Comparison of ENCODE assay signal across 21 cellular contexts in the genomic region with DNA sequence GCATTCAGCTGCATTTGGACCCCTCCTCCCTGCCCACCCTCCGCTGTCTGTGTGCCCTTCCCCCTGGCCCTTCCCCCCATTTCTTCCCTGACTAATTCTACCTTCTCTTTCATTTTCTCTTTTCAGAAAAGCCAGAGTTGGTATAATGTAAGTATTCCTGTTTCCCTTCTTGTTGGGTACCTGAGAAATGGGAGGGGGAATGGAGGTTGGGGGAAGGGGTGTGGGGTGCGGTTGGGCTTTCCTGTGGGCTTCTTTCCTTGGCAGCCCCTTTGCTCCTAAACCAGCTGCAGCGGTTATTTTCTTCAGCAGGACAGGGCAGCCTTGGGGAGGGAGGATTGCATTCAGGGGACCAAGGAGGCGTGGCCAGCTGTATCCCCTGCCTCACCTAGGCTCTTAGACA.
"Had no signal": no experiment of that assay in that cellular context is flagged by ENCODE, and none has a peak within 500 bp of the region (broad histone marks: within the 10 kb centered on the region; RNA-seq: fewer than 3 reads in every experiment).

No MANE protein-coding gene starts in this region.

- H3K27me3 ChIP-seq: dorsolateral prefrontal cortex, right atrium auricular region, thyroid gland, vagina had no signal

- FAIRE-seq: frontal cortex, keratinocyte had no signal

- H3K36me3 ChIP-seq: prostate gland, right atrium auricular region, stomach, thyroid gland, vagina had no signal

- DNase-seq: dorsolateral prefrontal cortex; effector CD4-positive, alpha-beta T cell; mucosa of descending colon; naive B cell; stimulated activated CD4-positive, alpha-beta T cell treated with anti-CD3 and anti-CD28 coated beads, Interleukin-12 subunit alpha, Interleukin-12 subunit beta, amount 100 ng/mL, for 4 hours; stimulated activated CD4-positive, alpha-beta T cell treated with anti-CD3 and anti-CD28 coated beads, Interleukin-1b, Interleukin-23, amount 100 ng/mL, for 48 hours; stimulated activated CD4-positive, alpha-beta T cell treated with anti-CD3 and anti-CD28 coated beads, Interleukin-4, amount 100 ng/mL, for 1 hour; stimulated activated naive CD4-positive, alpha-beta T cell treated with Interleukin-2 at 50 U/mL for 16 hours; stomach; thyroid gland; trophoblast cell had no signal

- H3K4me1 ChIP-seq: prostate gland, thyroid gland had no signal

- H3K4me2 ChIP-seq: smooth muscle cell had no signal

- ATAC-seq: left lobe of liver; mucosa of descending colon; sciatic nerve; stimulated activated effector memory CD8-positive, alpha-beta T cell treated with anti-CD3 and anti-CD28 coated beads, Interleukin-12 subunit alpha, Interleukin-12 subunit beta, amount 100 ng/mL, for 72 hours had no signal

- H3K27ac ChIP-seq: prostate gland, right atrium auricular region, thyroid gland, vagina had no signal

- H3K4me3 ChIP-seq: dorsolateral prefrontal cortex, lung, mucosa of descending colon, prostate gland, right atrium auricular region, smooth muscle cell, stomach, thyroid gland, vagina had no signal

- H3K9me3 ChIP-seq: mucosa of descending colon, prostate gland, right atrium auricular region, stomach, thyroid gland, vagina had no signal
